Comparison of ENCODE assay signal across 15 cellular contexts in genomic region chr4:146192060-146192459, GRCh38. TPM values are rescaled to one million over a fixed set of nuclear protein-coding genes. Genes with fewer than 3 reads are reported as not detected.
DNase-seq lines count a peak whose midpoint lies in the region; ATAC-seq, FAIRE-seq and TF ChIP-seq lines count a peak whose summit lies in the region.
"Had no signal": no experiment of that assay in that cellular context is flagged by ENCODE, and none has a peak within 500 bp of the region (broad histone marks: within the 10 kb centered on the region; RNA-seq: fewer than 3 reads in every experiment).

No MANE protein-coding gene starts in this region.

- H3K4me1 ChIP-seq in GM12878 (ENCODE audit: control insufficient read depth, insufficient read depth, low read length) (no peaks in the 10 kb centered on the region), upper lobe of left lung (peaks cover 10 to 28% (median 14%) of the 10 kb centered on the region in 4 donors)

- ATAC-seq in GM12878 (peak; percentile 51; the same call in 1 of the 3 replicates), left lobe of liver (peak; percentile 97), upper lobe of left lung (ENCODE audit: low FRiP score in 2 of 2) (peak; percentile 55 to 72)
- ATAC-seq: naive thymus-derived CD4-positive, alpha-beta T cell had no signal

- no peak for TF ChIP-seq RAD21 in GM12878 (IDR thresholded peaks at IDR 0.05; ENCODE audit: insufficient read depth, low read depth, low read length)

- no peaks in the 10 kb centered on the region for H3K9me3 ChIP-seq in GM12878 (replicated peaks; ENCODE audit: control insufficient read depth, insufficient read depth, low read length)
- H3K9me3 ChIP-seq in upper lobe of left lung, result no peaks in the 10 kb centered on the region
- H3K9me3 ChIP-seq: esophagus squamous epithelium had no signal

- FAIRE-seq in GM12878 (lab: Jason Lieb, UNC), result no peak

- DNase-seq in DMS53 (lab: John Stamatoyannopoulos, UW) (peak; percentile 2), DMS53 treated with DMSO at 0.1 percent for 48 hours (lab: John Stamatoyannopoulos, UW; ENCODE audit: unreplicated experiment) (no peak), GM12878 (ENCODE audit: low read depth, low spot score) (no peak), left lobe of liver (ENCODE audit: low spot score) (peak; percentile 66), upper lobe of left lung (no peak), cerebellar cortex (ENCODE audit: low spot score) (no peak), KG1 (lab: John Stamatoyannopoulos, UW) (no peak)
- DNase-seq in effector CD4-positive, alpha-beta T cell, result no peak
- DNase-seq: esophagus squamous epithelium; naive thymus-derived CD4-positive, alpha-beta T cell; NCI-H2081 treated with DMSO at 0.1 percent for 48 hours; T-helper 2 cell had no signal

- TF ChIP-seq CTCF in GM12878 (IDR thresholded peaks at IDR 0.05 in 2 of 3, conservative IDR thresholded peaks at IDR 0.05 in 1 of 3; ENCODE audit: control insufficient read depth in 2 of 3, extremely low read depth in 1 of 3, insufficient read depth in 1 of 3, low read depth in 3 of 3, low read length in 3 of 3), result no peak
- TF ChIP-seq CTCF in upper lobe of left lung (IDR thresholded peaks at IDR 0.05), result peak in 2 of 6 experiments; percentile 9 to 36

- H3K27ac ChIP-seq in GM12878 (ENCODE audit: control insufficient read depth, insufficient read depth) (no peak overlapping the region), upper lobe of left lung (peak overlapping the region; percentile 68 to 79 (median 73))
- H3K27ac ChIP-seq: KMS-11 had no signal

- CTCF ChIA-PET in GM12878 (lab: Yijun Ruan, JAX), result no interaction called here

- SMC1A ChIA-PET in GM12878 (lab: Charles Lee; ENCODE audit: uncharacterized antibody, unreplicated experiment), result interaction anchor here (0.7 kb wide), 1 partner anchor 46 kb away, joined by 3 read pairs; no protein-coding TSS in a partner anchor

- 81% methylated on average over 6 of the region's 6 CpGs for WGBS in GM12878 (ENCODE audit: insufficient coverage, insufficient replicate concordance, low lambda C conversion rate, missing lambda C conversion rate)
- WGBS in upper lobe of left lung, 2 donors, result 59 to 75% methylated on average over 6 of the region's 6 CpGs

- H3K4me3 ChIP-seq in GM12878 (no peak overlapping the region), upper lobe of left lung (no peak overlapping the region)
- H3K4me3 ChIP-seq: esophagus squamous epithelium had no signal

- no TSS peak for BruUV-seq in GM12878 (replicated peaks; lab: Mats Ljungman, UMichigan)

- no peaks in the 10 kb centered on the region for H3K27me3 ChIP-seq in GM12878 (replicated peaks in 1 of 2; ENCODE audit: control insufficient read depth in 2 of 2, insufficient read depth in 2 of 2, low read length in 1 of 2)
- no peaks in the 10 kb centered on the region for H3K27me3 ChIP-seq in upper lobe of left lung
- H3K27me3 ChIP-seq: esophagus squamous epithelium had no signal

- POLR2A ChIA-PET in GM12878 (lab: Charles Lee), result no interaction called here

- no peak overlapping the region for H2AFZ ChIP-seq in GM12878 (ENCODE audit: control insufficient read depth, low read depth, low read length)

- no peaks in the 10 kb centered on the region for H4K20me1 ChIP-seq in GM12878 (ENCODE audit: control insufficient read depth, insufficient read depth)

- H3K4me2 ChIP-seq in GM12878 (ENCODE audit: control insufficient read depth, insufficient read depth), result no peak overlapping the region
- H3K4me2 ChIP-seq: KMS-11 had no signal

- H3K79me2 ChIP-seq in GM12878 (ENCODE audit: control insufficient read depth, insufficient read depth, low read length), result no peaks in the 10 kb centered on the region

- TF ChIP-seq EP300 in GM12878 (IDR thresholded peaks at IDR 0.05; ENCODE audit: borderline replicate concordance in 1 of 2, control insufficient read depth in 1 of 2, low read depth in 2 of 2, low read length in 2 of 2) (no peak), upper lobe of left lung (IDR thresholded peaks at IDR 0.05) (peak in 1 of 4 donors; percentile 29)

- H3K36me3 ChIP-seq in GM12878 (ENCODE audit: control insufficient read depth in 2 of 2, insufficient read depth in 2 of 2, low read length in 1 of 2), result peaks cover 5 to 30% of the 10 kb centered on the region in 2 experiments
- peaks cover 11 to 49% (median 16%) of the 10 kb centered on the region in 4 donors for H3K36me3 ChIP-seq in upper lobe of left lung

- no peak overlapping the region for H3K9ac ChIP-seq in GM12878 (ENCODE audit: control insufficient read depth, insufficient read depth, low read length)
- H3K9ac ChIP-seq: KMS-11 had no signal

- RAD21 ChIA-PET in GM12878 (lab: Charles Lee; ENCODE audit: unreplicated experiment), result no interaction called here

- in situ Hi-C loops in GM12878 (cut with MboI), result no loop called here

- TF ChIP-seq POLR2A in GM12878 (IDR thresholded peaks at IDR 0.05; ENCODE audit: low read depth, low read length), result no peak
- TF ChIP-seq POLR2A in upper lobe of left lung (IDR thresholded peaks at IDR 0.05), result no peak

- intact Hi-C loops in GM12878 (cut with micrococcal nuclease; ENCODE audit: unreplicated experiment), result no loop called here

TF ChIP-seq in GM12878, 131 proteins besides CTCF, POLR2A, EP300 and RAD21:
- no peak for TF ChIP-seq ZNF384 (IDR thresholded peaks at IDR 0.05; ENCODE audit: borderline replicate concordance, low read depth, low read length)
- no peak for TF ChIP-seq LARP7 (IDR thresholded peaks at IDR 0.05)
- no peak for TF ChIP-seq MXI1 (IDR thresholded peaks at IDR 0.05; ENCODE audit: low read depth, low read length)
- TF ChIP-seq STAT3 (IDR thresholded peaks at IDR 0.05; ENCODE audit: low read depth, low read length), result no peak
TF ChIP-seq in GM12878: peak in this region for 0.

RNA-seq across cellular contexts. Expression of gene LSM6, which starts 16.5 kb away (rescaled TPM):
- 126 and 131 TPM in 2 replicates for total RNA-seq in GM12878 (2013; cell fraction: nucleolus; rRNA removed)
- 106 and 110 TPM in 2 replicates for total RNA-seq in GM12878 (2014; rRNA removed)
- total RNA-seq in GM12878 (2014; rRNA removed; fragmentation: Illumina TruSeq; extraction: Trizol), result 252 and 277 TPM in 2 replicates
- total RNA-seq in GM12878 (2021), result 79.2 and 84.4 TPM in 2 replicates
- 12.5 TPM for polyA plus RNA-seq in GM12878 (2011; ENCODE audit: low read depth)
- polyA plus RNA-seq in GM12878 (2011; rRNA removed), result 68.0 and 112 TPM in 2 replicates
- polyA plus RNA-seq in GM12878 (2011; cell fraction: cytosol; rRNA removed), result 27.5 and 33.9 TPM in 2 replicates
- polyA plus RNA-seq in GM12878 (2011; cell fraction: nucleus; rRNA removed), result 30.7 and 44.7 TPM in 2 replicates
- 89.8 and 117 TPM in 2 replicates for polyA plus RNA-seq in GM12878 (2012)
- 198 and 252 TPM in 2 replicates for polyA plus RNA-seq in GM12878 (2014; fragmentation: Illumina TruSeq; extraction: Trizol)
- polyA plus RNA-seq in GM12878 (2014; fragmentation: Nextera tagmentation; extraction: Ambion mirVana), result 100 to 1,000 TPM; 261 to 262 TPM
- polyA plus RNA-seq in GM12878 (2014; rRNA removed), result 170 and 177 TPM in 2 replicates
- polyA plus RNA-seq in GM12878 (2016; fragmentation: Nextera tagmentation; extraction: Ambion mirVana), result 100 to 1,000 TPM; 274 to 282 TPM
- 36.0 and 42.0 TPM in 2 replicates for polyA minus RNA-seq in GM12878 (2011; rRNA and poly(A)+ RNA removed)
- 7.2 and 16.8 TPM in 2 replicates for polyA minus RNA-seq in GM12878 (2011; cell fraction: cytosol; rRNA and poly(A)+ RNA removed)
- polyA minus RNA-seq in GM12878 (2011; cell fraction: nucleus; rRNA and poly(A)+ RNA removed), result 85.5 and 115 TPM in 2 replicates
- 8.2 TPM for total RNA-seq in left lobe of liver
- 10 to 100 TPM; 19.6 to 48.2 (median 33.5) TPM for total RNA-seq in upper lobe of left lung

RNA-seq across cellular contexts. Expression of gene REELD1, which starts 22.3 kb away (rescaled TPM):
- total RNA-seq in GM12878 (2013; cell fraction: nucleolus; rRNA removed), result 0.90 and 0.91 TPM in 2 replicates
- total RNA-seq in GM12878 (2014; rRNA removed) (0.49 and 0.62 TPM in 2 replicates), GM12878 (2014; rRNA removed; fragmentation: Illumina TruSeq; extraction: Trizol) (1.2 TPM in 2 replicates), GM12878 (2021) (0.35 and 0.62 TPM in 2 replicates), left lobe of liver (0.50 TPM), upper lobe of left lung (1 to 10 TPM in 2 of 6 donors, under 1 TPM in 4; 0.26 to 2.1 (median 0.73) TPM)
- 0.43 TPM for polyA plus RNA-seq in GM12878 (2011; ENCODE audit: low read depth)
- polyA plus RNA-seq in GM12878 (2011; rRNA removed) (0.20 and 0.77 TPM in 2 replicates), GM12878 (2014; fragmentation: Illumina TruSeq; extraction: Trizol) (0.41 and 1.0 TPM in 2 replicates), GM12878 (2014; fragmentation: Nextera tagmentation; extraction: Ambion mirVana) (under 1 TPM; 0.16 to 0.24 TPM), GM12878 (2014; rRNA removed) (1.4 and 3.9 TPM in 2 replicates), GM12878 (2016; fragmentation: Nextera tagmentation; extraction: Ambion mirVana) (under 1 TPM; 0.11 to 0.27 TPM)
- polyA plus RNA-seq in GM12878 (2011; cell fraction: cytosol; rRNA removed), result 0.10 and 0.20 TPM in 2 replicates
- polyA plus RNA-seq in GM12878 (2011; cell fraction: nucleus; rRNA removed), result 4.7 and 5.8 TPM in 2 replicates
- 0.47 and 0.51 TPM in 2 replicates for polyA plus RNA-seq in GM12878 (2012)
- 0.62 and 0.80 TPM in 2 replicates for polyA minus RNA-seq in GM12878 (2011; rRNA and poly(A)+ RNA removed)
- polyA minus RNA-seq in GM12878 (2011; cell fraction: cytosol; rRNA and poly(A)+ RNA removed), result not detected in 2 replicates
- 0.60 and 1.5 TPM in 2 replicates for polyA minus RNA-seq in GM12878 (2011; cell fraction: nucleus; rRNA and poly(A)+ RNA removed)
- total RNA-seq: A172; activated T-helper 2 cell treated with anti-CD3 and anti-CD28 coated beads, Interferon-gamma antibody, Interleukin-2, Interleukin-4, amounts not matched to agents 10 μg/mL and 5 μg/mL and 100 μg/mL, durations not matched to agents 14 hours and 24 hours and 36 hours; esophagus squamous epithelium had no signal

Comparison
In these comparisons a context has a peak if more than half of its experiments do, and no peak if none do; other contexts are left out.
1. DNase-seq: peak in DMS53 (single experiment) and left lobe of liver (single experiment); none in DMS53 treated with DMSO at 0.1 percent for 48 hours (single experiment), GM12878 (single experiment), upper lobe of left lung (0 of 2), cerebellar cortex (single experiment), effector CD4-positive, alpha-beta T cell (single experiment) and KG1 (single experiment).
2. Peak in every context shown above with its lines, with median percentiles within 50 percentile points of each other: ATAC-seq.